1 cellular context compared by ENCODE assay signal in genomic region chr6:149565539-149566371, GRCh38.
TF ChIP-seq lines count a peak whose summit lies in the region.

No MANE protein-coding gene starts in this region.

TF ChIP-seq in HepG2, 621 proteins besides CTCF, POLR2A, EP300 and RAD21 (continued from another document and continues in another):
- no peak for TF ChIP-seq CSRNP2 (CRISPR knock-in tag; conservative IDR thresholded peaks at IDR 0.05; ENCODE audit: low read depth)
- 0 out of 2 replicates have a peak, but pooled peaks have one; percentile 45 for TF ChIP-seq ERF (CRISPR knock-in tag; IDR thresholded peaks at IDR 0.05)
- 0 out of 2 replicates have a peak, but pooled peaks have one; percentile 10 for TF ChIP-seq NFYB (CRISPR knock-in tag; IDR thresholded peaks at IDR 0.05)
- TF ChIP-seq POLR2AphosphoS5 (IDR thresholded peaks at IDR 0.05; ENCODE audit: low read depth, low read length), result no peak; the same call in 1 of the 2 replicates
- peak; percentile 31; the same call in 1 of the 2 replicates for TF ChIP-seq ZNF274 (CRISPR knock-in tag; IDR thresholded peaks at IDR 0.05)
- peak; percentile 73; the same call in 1 of the 2 replicates for TF ChIP-seq HDAC2 (CRISPR knock-in tag; IDR thresholded peaks at IDR 0.05)
- TF ChIP-seq ZBTB40 (IDR thresholded peaks at IDR 0.05), result no peak
- no peak for TF ChIP-seq ZBTB40 (CRISPR knock-in tag; IDR thresholded peaks at IDR 0.05)
- TF ChIP-seq ZBTB49 (CRISPR knock-in tag; IDR thresholded peaks at IDR 0.05; ENCODE audit: borderline replicate concordance), result no peak
- no peak for TF ChIP-seq NRL (CRISPR knock-in tag; IDR thresholded peaks at IDR 0.05; ENCODE audit: borderline replicate concordance)
- TF ChIP-seq KDM4B (CRISPR knock-in tag; IDR thresholded peaks at IDR 0.05), result peak; percentile 55; the same call in 1 of the 2 replicates
- no peak for TF ChIP-seq MAFG (CRISPR knock-in tag; IDR thresholded peaks at IDR 0.05)
- no peak for TF ChIP-seq ZNF547 (CRISPR knock-in tag; IDR thresholded peaks at IDR 0.05)
- no peak for TF ChIP-seq ZBTB37 (CRISPR knock-in tag; IDR thresholded peaks at IDR 0.05)
- 0 out of 2 replicates have a peak, but pooled peaks have one; percentile 56 for TF ChIP-seq RXRA (CRISPR knock-in tag; IDR thresholded peaks at IDR 0.05)
- no peak for TF ChIP-seq AGO1 (IDR thresholded peaks at IDR 0.05; ENCODE audit: low read depth, low read length, poor library complexity, severe bottlenecking)
- no peak for TF ChIP-seq ZNF629 (CRISPR knock-in tag; conservative IDR thresholded peaks at IDR 0.05)
- no peak; the same call in 1 of the 2 replicates for TF ChIP-seq E2F2 (CRISPR knock-in tag; IDR thresholded peaks at IDR 0.05; ENCODE audit: borderline replicate concordance)
- TF ChIP-seq ATF6 (CRISPR knock-in tag; conservative IDR thresholded peaks at IDR 0.05), result no peak; the same call in 1 of the 2 replicates
- TF ChIP-seq ZNF414 (CRISPR knock-in tag; IDR thresholded peaks at IDR 0.05), result no peak; the same call in 1 of the 2 replicates
- TF ChIP-seq ZNF232 (CRISPR knock-in tag; IDR thresholded peaks at IDR 0.05; ENCODE audit: borderline replicate concordance), result 0 out of 2 replicates have a peak, but pooled peaks have one; percentile 60
- no peak for TF ChIP-seq SNAPC2 (CRISPR knock-in tag; IDR thresholded peaks at IDR 0.05)
- no peak for TF ChIP-seq TCF12 (IDR thresholded peaks at IDR 0.05)
- no peak for TF ChIP-seq TCF12 (CRISPR knock-in tag; IDR thresholded peaks at IDR 0.05)
- no peak for TF ChIP-seq ZNF17 (CRISPR knock-in tag; IDR thresholded peaks at IDR 0.05)
- TF ChIP-seq ZNF781 (CRISPR knock-in tag; IDR thresholded peaks at IDR 0.05; ENCODE audit: borderline replicate concordance, not compliant biosample characterization), result peak; percentile 86
- no peak for TF ChIP-seq ZNF646 (CRISPR knock-in tag; IDR thresholded peaks at IDR 0.05)
- TF ChIP-seq KDM2A (CRISPR knock-in tag; IDR thresholded peaks at IDR 0.05; ENCODE audit: borderline replicate concordance, low read depth), result peak; percentile 78; the same call in 1 of the 2 replicates
- TF ChIP-seq ZNF724P (CRISPR knock-in tag; IDR thresholded peaks at IDR 0.05; ENCODE audit: borderline replicate concordance), result no peak
- no peak for TF ChIP-seq ZNF546 (CRISPR knock-in tag; conservative IDR thresholded peaks at IDR 0.05)
